Comparison of ENCODE assay signal across 19 cellular contexts in the genomic region with DNA sequence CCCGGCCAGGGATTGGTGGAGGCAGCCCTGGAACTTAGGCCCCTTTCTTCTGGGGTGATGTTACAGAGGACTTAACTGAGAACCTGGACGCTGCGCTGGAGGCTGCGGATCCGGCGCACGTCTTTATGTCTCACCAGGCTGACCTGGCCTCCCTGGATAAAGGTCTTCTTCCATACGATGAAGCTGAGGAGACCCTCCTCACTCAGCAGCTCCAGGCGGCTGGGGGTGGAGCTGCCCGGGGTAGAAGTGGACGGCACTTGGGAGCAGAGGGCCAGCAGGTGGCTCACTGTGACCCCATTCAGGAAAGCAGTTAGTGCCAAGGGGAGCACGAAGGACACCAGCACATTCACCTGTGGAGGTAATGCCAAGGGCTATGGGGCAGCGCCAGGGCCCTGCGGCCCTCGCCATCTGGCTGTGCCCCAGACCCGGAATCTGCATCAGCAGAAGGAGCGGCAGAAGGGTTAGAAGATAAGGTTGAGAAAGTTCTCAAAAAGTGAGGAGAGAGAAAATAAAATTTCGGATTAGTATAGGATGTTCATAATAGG. TPM values are rescaled to one million over a fixed set of nuclear protein-coding genes. Genes with fewer than 3 reads are reported as not detected.
DNase-seq lines count a peak whose midpoint lies in the region; ATAC-seq and TF ChIP-seq lines count a peak whose summit lies in the region.
"Had no signal": no experiment of that assay in that cellular context is flagged by ENCODE, and none has a peak within 500 bp of the region (broad histone marks: within the 10 kb centered on the region; RNA-seq: fewer than 3 reads in every experiment).

No MANE protein-coding gene starts in this region.

- H3K27me3 Mint-ChIP-seq in glutamatergic neuron (ENCODE audit: unreplicated experiment), result peaks cover 2% of the 10 kb centered on the region
- peaks cover 40% of the 10 kb centered on the region for H3K27me3 Mint-ChIP-seq in type B pancreatic cell

- H3K9me3 Mint-ChIP-seq in glutamatergic neuron (ENCODE audit: unreplicated experiment) (peaks cover 7% of the 10 kb centered on the region), type B pancreatic cell (peaks cover 13% of the 10 kb centered on the region)

- H3K4me3 Mint-ChIP-seq in glutamatergic neuron (ENCODE audit: unreplicated experiment) (peak overlapping the region; percentile 6), type B pancreatic cell (no peak overlapping the region)
- H3K4me3 Mint-ChIP-seq: CD14-positive monocyte; CD4-positive, alpha-beta memory T cell; HFFc6; IgD-negative memory B cell had no signal

- H3K36me3 Mint-ChIP-seq in glutamatergic neuron (ENCODE audit: unreplicated experiment), result peaks cover 14% of the 10 kb centered on the region
- no peaks in the 10 kb centered on the region for H3K36me3 Mint-ChIP-seq in type B pancreatic cell
- H3K36me3 Mint-ChIP-seq: CD14-positive monocyte; CD4-positive, alpha-beta memory T cell; IgD-negative memory B cell had no signal

- in situ Hi-C loops in G401 (cut with HindIII; ENCODE audit: low sequenced_read_pairs), result no loop called here

- no peak overlapping the region for H3K27ac Mint-ChIP-seq in glutamatergic neuron (ENCODE audit: unreplicated experiment)
- H3K27ac Mint-ChIP-seq in type B pancreatic cell, result no peak overlapping the region
- H3K27ac Mint-ChIP-seq: CD14-positive monocyte; CD4-positive, alpha-beta memory T cell; HFFc6; IgD-negative memory B cell had no signal

- intact Hi-C loops in sciatic nerve (cut with DNase I), result no loop called here

- H3K4me1 Mint-ChIP-seq in glutamatergic neuron (ENCODE audit: low read depth, unreplicated experiment), result no peaks in the 10 kb centered on the region
- no peaks in the 10 kb centered on the region for H3K4me1 Mint-ChIP-seq in type B pancreatic cell (ENCODE audit: unreplicated experiment)
- H3K4me1 Mint-ChIP-seq: IgD-negative memory B cell had no signal

- no peak for ATAC-seq in sciatic nerve
- ATAC-seq: GM12878, HCT116 had no signal

- TF ChIP-seq CTCF in glutamatergic neuron (IDR thresholded peaks at IDR 0.05; ENCODE audit: partially characterized antibody, unreplicated experiment), result no peak
- TF ChIP-seq CTCF in type B pancreatic cell (conservative IDR thresholded peaks at IDR 0.05), result no peak

- DNase-seq in G401 (ENCODE audit: low spot score) (peak; percentile 41), glutamatergic neuron (no peak), sciatic nerve (ENCODE audit: low spot score) (peak; percentile 30), type B pancreatic cell (ENCODE audit: extremely low spot score, unreplicated experiment) (peak; percentile 49), DMS 273 treated with DMSO at 0.1 percent for 48 hours (lab: John Stamatoyannopoulos, UW) (no peak)
- DNase-seq in stimulated activated CD4-positive, alpha-beta T cell treated with anti-CD3 and anti-CD28 coated beads, Interleukin-4, amount 100 ng/mL, for 24 hours, result no peak
- no peak for DNase-seq in activated CD4-positive, alpha-beta T cell treated with anti-CD3 and anti-CD28 coated beads, Interleukin-2, amount 50 U/mL, for 48 hours
- DNase-seq: ACHN; BE2C; CD4-positive, alpha-beta memory T cell; DMS79 treated with DMSO at 0.1 percent for 48 hours; GOT3; H7; HFFc6 had no signal

RNA-seq across cellular contexts. Expression of a gene that starts 8.0 kb away (rescaled TPM):
- not detected in 2 replicates for total RNA-seq in G401 (2014; rRNA removed; shearing (Covaris generic))
- not detected for total RNA-seq in glutamatergic neuron (ENCODE audit: unreplicated experiment)
- not detected for total RNA-seq in sciatic nerve
- not detected in 2 replicates for total RNA-seq in type B pancreatic cell (ENCODE audit: low replicate concordance)
- total RNA-seq: CD4-positive, alpha-beta memory T cell; GM12878; H7; HFFc6; HT1080 had no signal

Comparison
In these comparisons a context has a peak if more than half of its experiments do, and no peak if none do; other contexts are left out.
1. DNase-seq: peak in G401 (single experiment), sciatic nerve (single experiment) and type B pancreatic cell (single experiment); none in glutamatergic neuron (single experiment), stimulated activated CD4-positive, alpha-beta T cell treated with anti-CD3 and anti-CD28 coated beads, Interleukin-4, amount 100 ng/mL, for 24 hours (single experiment), DMS 273 treated with DMSO at 0.1 percent for 48 hours (single experiment) and activated CD4-positive, alpha-beta T cell treated with anti-CD3 and anti-CD28 coated beads, Interleukin-2, amount 50 U/mL, for 48 hours (0 of 2).